8 cellular contexts compared by ENCODE assay signal in genomic region chr1:61049850-61050540, GRCh38. TPM values are rescaled to one million over a fixed set of nuclear protein-coding genes. Genes with fewer than 3 reads are reported as not detected.
A peak's percentile ranks its signal among the peaks of the same experiment; 100 is the strongest.
DNase-seq lines count a peak whose midpoint lies in the region; ATAC-seq, FAIRE-seq and TF ChIP-seq lines count a peak whose summit lies in the region.

No MANE protein-coding gene starts in this region.

- H3K27me3 Mint-ChIP-seq in neural crest cell (ENCODE audit: low read depth), result peaks cover 63% of the 10 kb centered on the region
- H3K27me3 Mint-ChIP-seq in stimulated activated naive CD8-positive, alpha-beta T cell treated with anti-CD3 and anti-CD28 coated beads, Interleukin-15, amount 100 ng/mL, for 72 hours, result peaks cover 58% of the 10 kb centered on the region

- peaks cover 18% of the 10 kb centered on the region for H3K4me1 Mint-ChIP-seq in neural crest cell
- H3K4me1 Mint-ChIP-seq in stimulated activated naive CD8-positive, alpha-beta T cell treated with anti-CD3 and anti-CD28 coated beads, Interleukin-15, amount 100 ng/mL, for 72 hours, result peaks cover 38% of the 10 kb centered on the region

- H3K27ac ChIP-seq in foreskin keratinocyte, result peak overlapping the region; percentile 79

- H3K4me3 Mint-ChIP-seq in neural crest cell, result peak overlapping the region; percentile 82
- H3K4me3 Mint-ChIP-seq in stimulated activated naive CD8-positive, alpha-beta T cell treated with anti-CD3 and anti-CD28 coated beads, Interleukin-15, amount 100 ng/mL, for 72 hours, result peak overlapping the region; percentile 84 to 85

- DNase-seq in D721Med (ENCODE audit: insufficient read length, low spot score) (peak; percentile 55), SHP77 (lab: John Stamatoyannopoulos, UW) (peak; percentile 87), activated gamma-delta T cell treated with Interleukin-2 at 50 U/mL for 16 hours (peak; percentile 90), foreskin keratinocyte (peak; percentile 57 to 73), neural crest cell (ENCODE audit: low read depth, low spot score) (peak; percentile 97)
- peak; percentile 91 to 92 for DNase-seq in stimulated activated naive CD8-positive, alpha-beta T cell treated with anti-CD3 and anti-CD28 coated beads, Interleukin-15, amount 100 ng/mL, for 72 hours

- H3K27me3 ChIP-seq in foreskin keratinocyte, result no peaks in the 10 kb centered on the region

- peak; percentile 93 for TF ChIP-seq CTCF in D721Med (IDR thresholded peaks at IDR 0.05; ENCODE audit: insufficient read depth, missing control alignments)
- peak; percentile 95 for TF ChIP-seq CTCF in LNCAP (IDR thresholded peaks at IDR 0.05)
- TF ChIP-seq CTCF in foreskin keratinocyte (conservative IDR thresholded peaks at IDR 0.05), result peak; percentile 94
- peak; percentile 99 for TF ChIP-seq CTCF in neural crest cell (conservative IDR thresholded peaks at IDR 0.05)

- no peak for FAIRE-seq in D721Med (lab: Jason Lieb, UNC)

- ATAC-seq in GM21723 (IDR thresholded peaks at IDR 0.05; ENCODE audit: unreplicated experiment), result peak; percentile 89
- peak; percentile 82 for ATAC-seq in foreskin keratinocyte
- peak; percentile 80 for ATAC-seq in stimulated activated naive CD8-positive, alpha-beta T cell treated with anti-CD3 and anti-CD28 coated beads, Interleukin-15, amount 100 ng/mL, for 72 hours

- peaks cover 9% of the 10 kb centered on the region for H3K4me1 ChIP-seq in foreskin keratinocyte

- H3K9me3 Mint-ChIP-seq in neural crest cell, result no peaks in the 10 kb centered on the region
- H3K9me3 Mint-ChIP-seq in stimulated activated naive CD8-positive, alpha-beta T cell treated with anti-CD3 and anti-CD28 coated beads, Interleukin-15, amount 100 ng/mL, for 72 hours, result no peaks in the 10 kb centered on the region

- H3K27ac Mint-ChIP-seq in neural crest cell (ENCODE audit: unreplicated experiment), result no peak overlapping the region
- peak overlapping the region in 1 of 2 donors; percentile 87 for H3K27ac Mint-ChIP-seq in stimulated activated naive CD8-positive, alpha-beta T cell treated with anti-CD3 and anti-CD28 coated beads, Interleukin-15, amount 100 ng/mL, for 72 hours

- H3K36me3 Mint-ChIP-seq in neural crest cell (ENCODE audit: low read depth), result no peaks in the 10 kb centered on the region

RNA-seq across cellular contexts. Expression of gene NFIA, which starts 32.4 kb away (rescaled TPM):
- 15.1 and 16.8 TPM in 2 replicates for total RNA-seq in foreskin keratinocyte
- 3.2 and 4.0 TPM in 2 replicates for polyA plus RNA-seq in foreskin keratinocyte
- total RNA-seq in neural crest cell, result 2.2 and 3.4 TPM in 2 replicates

Comparison
In these comparisons a context has a peak if more than half of its experiments do, and no peak if none do; other contexts are left out.
1. Peak in every context shown above with its lines: DNase-seq, ATAC-seq and H3K27ac ChIP-seq.